Comparison of ENCODE assay signal across 11 cellular contexts in genomic region chr7:120395526-120396019, GRCh38.
DNase-seq lines count a peak whose midpoint lies in the region; ATAC-seq and TF ChIP-seq lines count a peak whose summit lies in the region.
"Had no signal": no experiment of that assay in that cellular context is flagged by ENCODE, and none has a peak within 500 bp of the region (broad histone marks: within the 10 kb centered on the region; RNA-seq: fewer than 3 reads in every experiment).

No MANE protein-coding gene starts in this region.

- H3K4me1 ChIP-seq in PC-9 (replicated peaks; ENCODE audit: insufficient read depth): no peaks in the 10 kb centered on the region
- H3K4me1 ChIP-seq: BLaER1 treated with 17β-estradiol and CSF1 and Interleukin-3, amounts not matched to agents 10 nM and 100 nM had no signal

- H4K20me1 ChIP-seq in PC-9 (ENCODE audit: insufficient read depth): no peaks in the 10 kb centered on the region
- H4K20me1 ChIP-seq: BLaER1 treated with 17β-estradiol and CSF1 and Interleukin-3, amounts not matched to agents 10 nM and 100 nM had no signal

- no peaks in the 10 kb centered on the region for H3K36me3 ChIP-seq in PC-9 (ENCODE audit: low read depth)
- H3K36me3 ChIP-seq: BLaER1 treated with 17β-estradiol and CSF1 and Interleukin-3, amounts not matched to agents 10 nM and 100 nM had no signal

- H3K4me2 ChIP-seq in PC-9: no peak overlapping the region
- H3K4me2 ChIP-seq: BLaER1 treated with 17β-estradiol and CSF1 and Interleukin-3, amounts not matched to agents 10 nM and 100 nM had no signal

- BruUV-seq in PC-9 (replicated peaks; lab: Mats Ljungman, UMichigan): no TSS peak

- peak; percentile 92 for ATAC-seq in GM18499 (IDR thresholded peaks at IDR 0.05; ENCODE audit: insufficient read depth, unreplicated experiment)
- peak; percentile 88 for ATAC-seq in GM19397 (IDR thresholded peaks at IDR 0.05; ENCODE audit: unreplicated experiment)
- peak; percentile 70 for ATAC-seq in HG02870 (IDR thresholded peaks at IDR 0.05; ENCODE audit: unreplicated experiment)
- peak; percentile 74 for ATAC-seq in HG03558 (IDR thresholded peaks at IDR 0.05; ENCODE audit: extremely low read depth, unreplicated experiment)
- ATAC-seq in left ventricle myocardium superior: no peak
- ATAC-seq: stimulated activated effector memory CD8-positive, alpha-beta T cell treated with anti-CD3 and anti-CD28 coated beads, Interleukin-12 subunit alpha, Interleukin-12 subunit beta, amount 100 ng/mL, for 72 hours had no signal

- H3F3A ChIP-seq in PC-9 (ENCODE audit: insufficient read depth, low read depth): no peaks in the 10 kb centered on the region

- POLR2A ChIA-PET in PC-9 (lab: Charles Lee; ENCODE audit: unreplicated experiment): interaction anchor here (0.5 kb wide), 1 partner anchor 26 kb away, joined by 5 read pairs; no protein-coding TSS in a partner anchor

- no peak overlapping the region for H3K4me3 ChIP-seq in PC-9
- H3K4me3 ChIP-seq: BLaER1 treated with 17β-estradiol and CSF1 and Interleukin-3, amounts not matched to agents 10 nM and 100 nM had no signal

- no peaks in the 10 kb centered on the region for H3K79me2 ChIP-seq in PC-9 (ENCODE audit: low read depth)

- 0 out of 2 replicates have a peak, but pooled peaks cover 2% of the 10 kb centered on the region for H3K9me3 ChIP-seq in PC-9 (ENCODE audit: insufficient read depth, low read depth)
- H3K9me3 ChIP-seq: BLaER1 treated with 17β-estradiol and CSF1 and Interleukin-3, amounts not matched to agents 10 nM and 100 nM had no signal

- intact Hi-C loops in left ventricle myocardium superior (cut with micrococcal nuclease) (no loop called here), PC-9 (cut with micrococcal nuclease; ENCODE audit: unreplicated experiment) (no loop called here)

- no peak for TF ChIP-seq CTCF in PC-9 (conservative IDR thresholded peaks at IDR 0.05)

- CTCF ChIA-PET in PC-9 (lab: Charles Lee): no interaction called here

- DNase-seq in left ventricle myocardium superior: no peak
- DNase-seq in NCI-H510A (lab: John Stamatoyannopoulos, UW): no peak
- DNase-seq in PC-9: no peak
- DNase-seq in putamen (ENCODE audit: low spot score): no peak
- DNase-seq: activated CD4-positive, alpha-beta memory T cell treated with anti-CD3 and anti-CD28 coated beads for 36 hours had no signal

- no peak overlapping the region for H2AFZ ChIP-seq in PC-9

- H3K9me2 ChIP-seq in PC-9 (ENCODE audit: insufficient read depth): no peaks in the 10 kb centered on the region

- H3K27me3 ChIP-seq in PC-9 (ENCODE audit: insufficient read depth, low read depth): no peaks in the 10 kb centered on the region
- H3K27me3 ChIP-seq: BLaER1 treated with 17β-estradiol and CSF1 and Interleukin-3, amounts not matched to agents 10 nM and 100 nM had no signal

- H3K27ac ChIP-seq in PC-9: no peak overlapping the region
- H3K27ac ChIP-seq: BLaER1 treated with 17β-estradiol and CSF1 and Interleukin-3, amounts not matched to agents 10 nM and 100 nM had no signal
